Comparison of ENCODE assay signal across 21 cellular contexts in the genomic region with DNA sequence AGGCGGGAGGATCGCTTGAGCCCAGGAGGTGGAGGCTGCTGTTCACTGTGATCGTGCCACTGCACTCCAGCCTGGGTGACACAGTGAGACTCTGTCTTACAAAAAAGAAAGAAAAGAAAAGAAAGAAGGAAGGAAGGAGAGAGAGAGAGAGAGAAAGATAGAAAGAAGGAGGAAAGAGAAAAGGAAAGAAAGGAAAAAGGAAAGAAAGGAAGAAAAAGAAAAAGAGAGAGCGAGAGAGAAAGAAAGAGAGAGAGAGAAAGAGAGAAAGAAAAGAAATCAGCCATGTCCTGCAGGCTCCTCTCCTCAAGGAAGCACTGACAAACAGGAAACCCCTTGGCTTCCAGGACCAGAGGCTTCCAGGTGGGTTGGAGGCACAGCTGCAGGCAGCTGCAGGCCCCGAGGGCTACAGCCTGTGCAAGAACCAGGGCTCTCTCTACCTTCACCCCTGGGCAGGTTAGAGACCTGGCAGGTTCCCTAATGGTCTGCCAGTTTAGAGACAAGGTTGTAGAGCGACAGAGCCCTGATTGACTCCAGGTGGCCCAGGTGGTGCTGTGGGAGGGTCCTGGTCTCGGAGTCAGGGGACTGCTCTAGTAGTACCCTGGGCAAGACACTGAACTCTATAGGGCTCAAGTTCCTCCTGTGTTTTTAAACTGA. TPM values are rescaled to one million over a fixed set of nuclear protein-coding genes. Genes with fewer than 3 reads are reported as not detected.
DNase-seq lines count a peak whose midpoint lies in the region; ATAC-seq and TF ChIP-seq lines count a peak whose summit lies in the region.
"Had no signal": no experiment of that assay in that cellular context is flagged by ENCODE, and none has a peak within 500 bp of the region (broad histone marks: within the 10 kb centered on the region; RNA-seq: fewer than 3 reads in every experiment).

No MANE protein-coding gene starts in this region.

- no peaks in the 10 kb centered on the region for H3K27me3 Mint-ChIP-seq in activated T-helper 17 cell treated with anti-CD3 and anti-CD28 coated beads, Interleukin-2, amount 50 U/mL, for 72 hours
- H3K27me3 Mint-ChIP-seq: activated B cell treated with CpG ODN at 0.5 μM for 24 hours; stimulated activated naive CD8-positive, alpha-beta T cell treated with anti-CD3 and anti-CD28 coated beads, Interleukin-15, Interleukin-2, amounts not matched to agents 100 ng/mL and 50 ng/mL, for 24 hours had no signal

- H3K4me3 ChIP-seq in left ventricle myocardium inferior: no peak overlapping the region
- no peak overlapping the region for H3K4me3 ChIP-seq in right cardiac atrium (ENCODE audit: low read length)
- no peak overlapping the region for H3K4me3 ChIP-seq in mesendoderm (ENCODE audit: low read length)

- no peaks in the 10 kb centered on the region for H3K36me3 Mint-ChIP-seq in activated T-helper 17 cell treated with anti-CD3 and anti-CD28 coated beads, Interleukin-2, amount 50 U/mL, for 72 hours (ENCODE audit: low read depth)

- no peak for TF ChIP-seq CTCF in left ventricle myocardium inferior (IDR thresholded peaks at IDR 0.05; ENCODE audit: borderline replicate concordance)

- no peak overlapping the region for H3K18ac ChIP-seq in mesendoderm (ENCODE audit: low read length)

- peak overlapping the region; percentile 69 for H3K27ac Mint-ChIP-seq in activated T-helper 17 cell treated with anti-CD3 and anti-CD28 coated beads, Interleukin-2, amount 50 U/mL, for 72 hours
- H3K27ac Mint-ChIP-seq: activated B cell treated with CpG ODN at 0.5 μM for 24 hours; stimulated activated naive CD8-positive, alpha-beta T cell treated with anti-CD3 and anti-CD28 coated beads, Interleukin-15, Interleukin-2, amounts not matched to agents 100 ng/mL and 50 ng/mL, for 24 hours had no signal

- H4K8ac ChIP-seq in mesendoderm (ENCODE audit: low read depth, low read length): no peak overlapping the region

- no peak overlapping the region for H2BK15ac ChIP-seq in mesendoderm (replicated peaks; ENCODE audit: low read depth)

- no peaks in the 10 kb centered on the region for H3K4me1 Mint-ChIP-seq in activated T-helper 17 cell treated with anti-CD3 and anti-CD28 coated beads, Interleukin-2, amount 50 U/mL, for 72 hours

- no peaks in the 10 kb centered on the region for H3K27me3 ChIP-seq in left ventricle myocardium inferior (ENCODE audit: low read depth)
- no peaks in the 10 kb centered on the region for H3K27me3 ChIP-seq in right cardiac atrium (ENCODE audit: control insufficient read depth, insufficient read depth)
- H3K27me3 ChIP-seq in mesendoderm (ENCODE audit: insufficient read depth, low read length, poor library complexity): peaks cover 3% of the 10 kb centered on the region

- WGBS in right cardiac atrium: 82% methylated on average over 7 of the region's 7 CpGs
- WGBS in mesendoderm (ENCODE audit: extremely low coverage, insufficient coverage, low lambda C conversion rate): no CpG with 5 or more reads among the region's 7 CpGs

- no peak overlapping the region for H2BK5ac ChIP-seq in mesendoderm (ENCODE audit: low read length)

- peak overlapping the region; percentile 90 for H3K27ac ChIP-seq in left ventricle myocardium inferior (replicated peaks)
- no peak overlapping the region for H3K27ac ChIP-seq in right cardiac atrium (ENCODE audit: low read length)
- no peak overlapping the region for H3K27ac ChIP-seq in mesendoderm (ENCODE audit: low read depth, low read length)

- no peak overlapping the region for H3K9ac ChIP-seq in mesendoderm (ENCODE audit: low read length)

- ATAC-seq in right cardiac atrium: no peak
- no peak for ATAC-seq in activated T-helper 17 cell treated with anti-CD3 and anti-CD28 coated beads, Interleukin-2, amount 50 U/mL, for 72 hours (replicated peaks)
- no peak for ATAC-seq in GM21447 (IDR thresholded peaks at IDR 0.05; ENCODE audit: unreplicated experiment)
- ATAC-seq in GM21786 (IDR thresholded peaks at IDR 0.05; ENCODE audit: unreplicated experiment): no peak

- DNase-seq in left ventricle myocardium inferior: no peak
- DNase-seq in right cardiac atrium: no peak
- peak; percentile 8 for DNase-seq in mesendoderm
- DNase-seq in NCI-H226: no peak
- no peak for DNase-seq in kidney tubule cell (ENCODE audit: low spot score)
- DNase-seq: activated B cell treated with CpG ODN at 0.5 μM for 24 hours; activated effector memory CD4-positive, alpha-beta T cell treated with Interleukin-2 at 50 U/mL for 16 hours; amygdala; Caco-2; hippocampal formation; kidney glomerular epithelial cell; NCI-H1092; NCI-H2029 treated with DMSO at 0.1 percent for 48 hours; NCI-H510A treated with DMSO at 0.1 percent for 48 hours; occipital lobe; SHP77 treated with DMSO at 0.1 percent for 48 hours; T-helper 2 cell had no signal

- no peak overlapping the region for H3K4ac ChIP-seq in mesendoderm (ENCODE audit: low read depth, low read length)

- no peak overlapping the region for H3K4me3 Mint-ChIP-seq in activated T-helper 17 cell treated with anti-CD3 and anti-CD28 coated beads, Interleukin-2, amount 50 U/mL, for 72 hours
- H3K4me3 Mint-ChIP-seq: activated B cell treated with CpG ODN at 0.5 μM for 24 hours; stimulated activated naive CD8-positive, alpha-beta T cell treated with anti-CD3 and anti-CD28 coated beads, Interleukin-15, Interleukin-2, amounts not matched to agents 100 ng/mL and 50 ng/mL, for 24 hours had no signal

- no peaks in the 10 kb centered on the region for H3K79me2 ChIP-seq in mesendoderm (ENCODE audit: control insufficient read depth, insufficient read depth, low read length)

- no peak overlapping the region for H3K56ac ChIP-seq in mesendoderm (ENCODE audit: low read length)

- H3K23ac ChIP-seq in mesendoderm (ENCODE audit: low read length): no peak overlapping the region

- no peaks in the 10 kb centered on the region for H3K79me1 ChIP-seq in mesendoderm (ENCODE audit: low read length)

- intact Hi-C loops in left ventricle myocardium inferior (cut with micrococcal nuclease): no loop called here
- intact Hi-C loops in right cardiac atrium (cut with DNase I): no loop called here

- H3K9me3 ChIP-seq in left ventricle myocardium inferior (replicated peaks): no peaks in the 10 kb centered on the region
- no peaks in the 10 kb centered on the region for H3K9me3 ChIP-seq in right cardiac atrium (ENCODE audit: control insufficient read depth, low read length)
- H3K9me3 ChIP-seq: Caco-2 had no signal

- no peaks in the 10 kb centered on the region for H3K9me3 Mint-ChIP-seq in activated T-helper 17 cell treated with anti-CD3 and anti-CD28 coated beads, Interleukin-2, amount 50 U/mL, for 72 hours
- H3K9me3 Mint-ChIP-seq: activated B cell treated with CpG ODN at 0.5 μM for 24 hours; stimulated activated naive CD8-positive, alpha-beta T cell treated with anti-CD3 and anti-CD28 coated beads, Interleukin-15, Interleukin-2, amounts not matched to agents 100 ng/mL and 50 ng/mL, for 24 hours had no signal

- H3K36me3 ChIP-seq in left ventricle myocardium inferior (peaks cover 24% of the 10 kb centered on the region), mesendoderm (ENCODE audit: control insufficient read depth, insufficient read depth, low read length) (no peaks in the 10 kb centered on the region)

- no peak overlapping the region for H2AK5ac ChIP-seq in mesendoderm (ENCODE audit: low read length)

- H3K4me1 ChIP-seq in left ventricle myocardium inferior (peaks cover 100% of the 10 kb centered on the region), right cardiac atrium (ENCODE audit: control insufficient read depth, insufficient read depth, low read length) (peaks cover 10% of the 10 kb centered on the region), mesendoderm (ENCODE audit: control insufficient read depth, low read depth, low read length) (no peaks in the 10 kb centered on the region)
- H3K4me1 ChIP-seq: Caco-2 had no signal

- no peak overlapping the region for H2BK120ac ChIP-seq in mesendoderm (ENCODE audit: low read depth, low read length)

- H3K4me2 ChIP-seq in mesendoderm (ENCODE audit: low read length): no peak overlapping the region

- no peak overlapping the region for H4K5ac ChIP-seq in mesendoderm (ENCODE audit: low read length)

RNA-seq across cellular contexts. Expression of gene PECAM1, which starts 53.8 kb away (rescaled TPM):
- total RNA-seq in left ventricle myocardium inferior (106 TPM), right cardiac atrium (100 to 1,000 TPM in 3 of 4 donors, 10 to 100 TPM in 1; 99.4 to 201 (median 193) TPM)
- polyA plus RNA-seq in right cardiac atrium: 42.8 TPM
- total RNA-seq in activated T-helper 17 cell treated with anti-CD3 and anti-CD28 coated beads, Interleukin-2, amount 50 U/mL, for 72 hours: under 1 TPM; 0.09 to 0.19 TPM
- polyA plus RNA-seq in mesendoderm (2013, experiment 1 of 2): 0.14 TPM
- 0.07 TPM for polyA plus RNA-seq in mesendoderm (2013, experiment 2 of 2)

Comparison
In these comparisons a context has a peak if more than half of its experiments do, and no peak if none do; other contexts are left out.
1. RNA of gene PECAM1, which starts 53.8 kb away (total RNA-seq): 99.4 to 201 TPM in right cardiac atrium and 106 TPM in left ventricle myocardium inferior (single experiment); 0.09 to 0.19 TPM in activated T-helper 17 cell treated with anti-CD3 and anti-CD28 coated beads, Interleukin-2, amount 50 U/mL, for 72 hours; every median in the first group is over 10 times any median in the second.